9 cellular contexts compared by ENCODE assay signal in the genomic region with DNA sequence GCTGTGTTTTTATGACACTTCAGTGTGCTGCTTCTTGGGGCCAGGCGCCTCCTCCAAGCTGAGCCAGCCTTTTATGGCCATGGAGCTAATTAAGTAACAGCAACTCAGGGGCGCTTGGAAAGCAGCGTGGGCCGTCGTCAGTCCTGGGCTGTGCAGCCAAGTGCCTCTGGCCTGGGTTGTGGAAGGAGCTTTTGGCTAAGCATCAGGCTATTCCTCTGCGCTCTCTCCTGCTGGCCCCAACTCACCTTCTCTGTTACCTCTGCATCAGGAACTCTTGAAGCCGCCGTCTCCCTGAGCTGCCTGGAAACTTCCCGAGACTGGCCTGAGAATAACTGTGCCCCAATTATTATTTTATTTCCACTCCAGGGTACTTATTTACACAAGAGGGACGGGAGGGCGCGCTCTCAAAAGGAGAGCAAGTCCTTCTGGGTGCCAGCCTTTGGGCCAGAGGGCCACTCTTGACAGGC. TPM values are rescaled to one million over a fixed set of nuclear protein-coding genes. Genes with fewer than 3 reads are reported as not detected.
DNase-seq lines count a peak whose midpoint lies in the region; ATAC-seq and TF ChIP-seq lines count a peak whose summit lies in the region.
"Had no signal": no experiment of that assay in that cellular context is flagged by ENCODE, and none has a peak within 500 bp of the region (broad histone marks: within the 10 kb centered on the region; RNA-seq: fewer than 3 reads in every experiment).

No MANE protein-coding gene starts in this region.

- peak in 1 of 2 donors; percentile 53 for TF ChIP-seq EP300 in tibial nerve (IDR thresholded peaks at IDR 0.05)

- no peaks in the 10 kb centered on the region for H3K79me2 ChIP-seq in fibroblast of lung (ENCODE audit: control insufficient read depth, insufficient read depth, low read length)

- no peak overlapping the region for H3K4me2 ChIP-seq in fibroblast of lung (ENCODE audit: extremely low read depth, insufficient read depth, low read length)

- TF ChIP-seq POLR2A in tibial nerve (IDR thresholded peaks at IDR 0.05), result no peak

- H3K9me3 ChIP-seq in fibroblast of lung (ENCODE audit: control insufficient read depth, insufficient read depth, low read depth, low read length) (no peaks in the 10 kb centered on the region), tibial nerve (no peaks in the 10 kb centered on the region)

- no peaks in the 10 kb centered on the region for H3K36me3 ChIP-seq in fibroblast of lung (ENCODE audit: control insufficient read depth, insufficient read depth, low read length)
- H3K36me3 ChIP-seq in tibial nerve, result no peaks in the 10 kb centered on the region

- H3K9ac ChIP-seq in fibroblast of lung (ENCODE audit: insufficient read depth, low read length), result no peak overlapping the region

- H3K27me3 ChIP-seq in fibroblast of lung (ENCODE audit: control insufficient read depth, insufficient read depth, low read length) (no peaks in the 10 kb centered on the region), tibial nerve (no peaks in the 10 kb centered on the region)

- 55 to 57% methylated on average over 12 of the region's 12 CpGs for WGBS in tibial nerve, 2 donors

- H3K4me3 ChIP-seq in fibroblast of lung (replicated peaks in 1 of 4; ENCODE audit: control extremely low read depth in 1 of 4, insufficient read depth in 1 of 4, low read depth in 3 of 4, low read length in 4 of 4), result no peak overlapping the region
- no peak overlapping the region for H3K4me3 ChIP-seq in tibial nerve

- DNase-seq in NCI-H1417 (lab: John Stamatoyannopoulos, UW) (peak; percentile 46 to 75 (median 51)), NCI-H1417 treated with DMSO at 0.1 percent for 48 hours (lab: John Stamatoyannopoulos, UW) (no peak), fibroblast of lung (ENCODE audit: low read depth in 2 of 2) (peak; percentile 39 to 59), midbrain (lab: John Stamatoyannopoulos, UW) (peak; percentile 64), tibial nerve (ENCODE audit: low spot score in 2 of 2) (peak; percentile 40 to 56), SKM-1 treated with dmso at 0.1 percent for 144 hours (lab: John Stamatoyannopoulos, UW; ENCODE audit: unreplicated experiment) (no peak), NCI-H2196 treated with DMSO at 0.1 percent for 48 hours (lab: John Stamatoyannopoulos, UW; ENCODE audit: unreplicated experiment) (no peak)
- DNase-seq: SHP77 had no signal

- no peak overlapping the region for H3K27ac ChIP-seq in fibroblast of lung (ENCODE audit: insufficient read depth, low read length)
- H3K27ac ChIP-seq in tibial nerve, result peak overlapping the region in 2 of 4 donors; percentile 40 to 52

- no peaks in the 10 kb centered on the region for H4K20me1 ChIP-seq in fibroblast of lung (ENCODE audit: control insufficient read depth, extremely low read depth, insufficient read depth, low read length)

- no peak for TF ChIP-seq CTCF in fibroblast of lung (conservative IDR thresholded peaks at IDR 0.05 in 1 of 2, IDR thresholded peaks at IDR 0.05 in 1 of 2; ENCODE audit: low read depth in 1 of 2, low read length in 2 of 2)
- TF ChIP-seq CTCF in tibial nerve (IDR thresholded peaks at IDR 0.05), result no peak

- H3K4me1 ChIP-seq in fibroblast of lung (ENCODE audit: control insufficient read depth, extremely low read depth, insufficient read depth, low read length) (peaks cover 12% of the 10 kb centered on the region), tibial nerve (peaks cover 0 to 36% (median 4%) of the 10 kb centered on the region in 4 donors)

- no peak overlapping the region for H2AFZ ChIP-seq in fibroblast of lung (ENCODE audit: low read length)

- ATAC-seq in GM21447 (IDR thresholded peaks at IDR 0.05; ENCODE audit: unreplicated experiment), result no peak

RNA-seq across cellular contexts. Expression of gene NAV2, which starts 38.7 kb away (rescaled TPM):
- total RNA-seq in fibroblast of lung, result 7.7 and 14.0 TPM in 2 replicates
- 8.1 and 15.3 TPM in 2 replicates for polyA plus RNA-seq in fibroblast of lung
- polyA plus RNA-seq in fibroblast of lung (2012), result 10.9 and 15.4 TPM in 2 replicates
- 44.1 and 68.7 TPM in 2 replicates for polyA minus RNA-seq in fibroblast of lung (ENCODE audit: low replicate concordance)
- total RNA-seq in tibial nerve, result 10 to 100 TPM; 19.2 to 34.7 (median 25.8) TPM

Comparison
In these comparisons a context has a peak if more than half of its experiments do, and no peak if none do; other contexts are left out.
1. DNase-seq: peak in NCI-H1417 (3 of 3), fibroblast of lung (2 of 2), midbrain (single experiment) and tibial nerve (2 of 2); none in NCI-H1417 treated with DMSO at 0.1 percent for 48 hours (single experiment), SKM-1 treated with dmso at 0.1 percent for 144 hours (single experiment) and NCI-H2196 treated with DMSO at 0.1 percent for 48 hours (single experiment).